In the genomic region with DNA sequence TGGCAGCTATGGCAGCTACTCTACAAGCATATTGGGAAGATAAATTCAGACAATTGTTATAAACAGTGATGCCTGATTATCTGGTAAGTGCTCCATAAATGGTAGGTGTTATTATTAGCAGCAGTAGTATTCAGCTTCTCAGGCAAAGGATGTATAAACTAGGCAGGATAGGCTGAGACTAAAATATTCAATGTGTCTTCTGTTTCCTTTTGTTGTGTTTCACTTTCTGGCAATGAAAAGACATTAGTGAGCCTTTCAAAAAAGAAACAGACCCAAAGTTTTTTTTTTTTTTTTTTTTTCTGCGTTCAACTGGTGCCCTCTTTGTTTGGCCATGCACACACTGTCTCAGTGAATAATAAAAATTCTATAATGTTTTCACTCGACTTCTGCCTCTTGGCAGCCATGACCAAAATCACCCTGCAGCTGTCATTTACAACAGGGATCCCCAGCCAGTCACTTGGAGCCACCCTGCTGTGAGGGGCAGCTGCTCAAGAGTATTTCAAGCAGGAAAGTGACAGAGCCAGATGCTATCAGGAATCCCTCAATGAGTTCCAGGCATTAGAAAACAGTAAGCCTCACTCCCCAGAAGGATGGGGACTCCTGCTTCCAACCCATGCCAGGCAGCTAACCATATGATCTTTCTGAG, we compare ENCODE assay signal across 12 cellular contexts. TPM values are rescaled to one million over a fixed set of nuclear protein-coding genes. Genes with fewer than 3 reads are reported as not detected.
DNase-seq lines count a peak whose midpoint lies in the region; ATAC-seq, FAIRE-seq and TF ChIP-seq lines count a peak whose summit lies in the region.
"Had no signal": no experiment of that assay in that cellular context is flagged by ENCODE, and none has a peak within 500 bp of the region (broad histone marks: within the 10 kb centered on the region; RNA-seq: fewer than 3 reads in every experiment).

No MANE protein-coding gene starts in this region.

- H3K79me2 ChIP-seq in SK-N-SH (ENCODE audit: insufficient read depth), result no peaks in the 10 kb centered on the region

- no peaks in the 10 kb centered on the region for H3K9me2 ChIP-seq in SK-N-SH

- H3K27ac ChIP-seq in SK-N-SH (ENCODE audit: low read depth in 2 of 2, low read length in 1 of 2) (peak overlapping the region in 1 of 2 experiments; percentile 25; a peak in 1 of 4 replicates), vagina (no peak overlapping the region)

- H3K9me3 ChIP-seq in SK-N-SH, result no peaks in the 10 kb centered on the region
- H3K9me3 ChIP-seq in vagina, result no peaks in the 10 kb centered on the region

- no peak overlapping the region for H3K4me3 ChIP-seq in SK-N-SH (ENCODE audit: low read depth in 2 of 2, low read length in 1 of 2)
- H3K4me3 ChIP-seq in vagina, result no peak overlapping the region

- DNase-seq in Ammon's horn (ENCODE audit: low spot score), result peak; percentile 73
- DNase-seq in NCI-H1694 (lab: John Stamatoyannopoulos, UW), result peak; percentile 80
- DNase-seq in SK-N-SH, result peak; percentile 46
- peak; percentile 59 for DNase-seq in medulla oblongata (ENCODE audit: extremely low spot score)
- DNase-seq in GM12891 (ENCODE audit: insufficient read length, low spot score), result no peak
- DNase-seq in Kasumi-1 (lab: John Stamatoyannopoulos, UW), result no peak
- DNase-seq in vagina (ENCODE audit: extremely low spot score in 2 of 2), result no peak
- DNase-seq: ACHN; activated B cell treated with CpG ODN at 0.5 μM for 24 hours; activated effector memory CD4-positive, alpha-beta T cell treated with Interleukin-2 at 50 U/mL for 16 hours had no signal

- TF ChIP-seq EP300 in SK-N-SH (IDR thresholded peaks at IDR 0.05; ENCODE audit: borderline replicate concordance in 1 of 2, low read depth in 1 of 2, low read length in 1 of 2), result peak in 1 of 2 experiments; percentile 21; a peak in 1 of 4 replicates

- CTCF ChIA-PET in SK-N-SH (lab: Yijun Ruan, JAX), result interaction anchor here (0.7 kb wide), 1 partner anchor 43 kb away, joined by 3 read pairs; no protein-coding TSS in a partner anchor

- no peaks in the 10 kb centered on the region for H4K20me1 ChIP-seq in SK-N-SH (ENCODE audit: insufficient read depth)

- H3K27me3 ChIP-seq in SK-N-SH (ENCODE audit: insufficient read depth), result no peaks in the 10 kb centered on the region
- no peaks in the 10 kb centered on the region for H3K27me3 ChIP-seq in vagina

- no peak overlapping the region for H3K4me2 ChIP-seq in SK-N-SH

- no peak for FAIRE-seq in GM12891 (lab: Jason Lieb, UNC)

- TF ChIP-seq RAD21 in SK-N-SH (IDR thresholded peaks at IDR 0.05; ENCODE audit: low read length), result no peak

- H2AFZ ChIP-seq in SK-N-SH (ENCODE audit: low read depth), result no peak overlapping the region

- TF ChIP-seq POLR2A in GM12891 (IDR thresholded peaks at IDR 0.05; ENCODE audit: low read depth, low read length), result no peak
- no peak for TF ChIP-seq POLR2A in vagina (IDR thresholded peaks at IDR 0.05)

- H3K4me1 ChIP-seq in SK-N-SH (ENCODE audit: control insufficient read depth in 1 of 2, insufficient read depth in 2 of 2, low read depth in 1 of 2, low read length in 1 of 2) (peaks cover 7 to 20% of the 10 kb centered on the region in 2 experiments; a peak in 3 of 4 replicates), vagina (no peaks in the 10 kb centered on the region)

- no peak for ATAC-seq in GM18519 (IDR thresholded peaks at IDR 0.05; ENCODE audit: low FRiP score, unreplicated experiment)
- ATAC-seq: HCT116 had no signal

- H3K9ac ChIP-seq in SK-N-SH, result no peak overlapping the region

- H3F3A ChIP-seq in SK-N-SH (replicated peaks; ENCODE audit: insufficient read depth), result no peaks in the 10 kb centered on the region

- intact Hi-C loops in vagina (cut with DNase I), result no loop called here

- POLR2A ChIA-PET in SK-N-SH (lab: Yijun Ruan, JAX), result no interaction called here

- WGBS in SK-N-SH (ENCODE audit: low lambda C conversion rate), result 5% methylated on average over 2 of the region's 2 CpGs

- H3K36me3 ChIP-seq in SK-N-SH (replicated peaks in 1 of 2; ENCODE audit: control insufficient read depth in 1 of 2, insufficient read depth in 2 of 2, low read length in 1 of 2) (no peaks in the 10 kb centered on the region), vagina (no peaks in the 10 kb centered on the region)

- TF ChIP-seq CTCF in SK-N-SH (IDR thresholded peaks at IDR 0.05), result no peak
- no peak for TF ChIP-seq CTCF in vagina (IDR thresholded peaks at IDR 0.05)

TF ChIP-seq in SK-N-SH, 30 proteins besides CTCF, POLR2A, EP300 and RAD21:
- TF ChIP-seq GATA2 (CRISPR knock-in tag; IDR thresholded peaks at IDR 0.05) (peak; percentile 70), ELF1 (IDR thresholded peaks at IDR 0.05) (no peak), NFIC (IDR thresholded peaks at IDR 0.05; ENCODE audit: borderline replicate concordance) (no peak), TCF12 (IDR thresholded peaks at IDR 0.05) (peak; percentile 19; the same call in 1 of the 2 replicates), FOXJ3 (CRISPR knock-in tag; IDR thresholded peaks at IDR 0.05) (peak; percentile 48; the same call in 1 of the 2 replicates), EZH2phosphoT487 (IDR thresholded peaks at IDR 0.05; ENCODE audit: borderline replicate concordance, low read depth) (no peak), MXI1 (IDR thresholded peaks at IDR 0.05; ENCODE audit: low read depth, low read length) (peak; percentile 38; the same call in 1 of the 2 replicates), TAF1 (IDR thresholded peaks at IDR 0.05; ENCODE audit: borderline replicate concordance, low read depth, low read length) (no peak), GABPA (IDR thresholded peaks at IDR 0.05; ENCODE audit: low read depth) (no peak), YY1 (IDR thresholded peaks at IDR 0.05; ENCODE audit: low read depth) (no peak)
- TF ChIP-seq, protein P1, sequence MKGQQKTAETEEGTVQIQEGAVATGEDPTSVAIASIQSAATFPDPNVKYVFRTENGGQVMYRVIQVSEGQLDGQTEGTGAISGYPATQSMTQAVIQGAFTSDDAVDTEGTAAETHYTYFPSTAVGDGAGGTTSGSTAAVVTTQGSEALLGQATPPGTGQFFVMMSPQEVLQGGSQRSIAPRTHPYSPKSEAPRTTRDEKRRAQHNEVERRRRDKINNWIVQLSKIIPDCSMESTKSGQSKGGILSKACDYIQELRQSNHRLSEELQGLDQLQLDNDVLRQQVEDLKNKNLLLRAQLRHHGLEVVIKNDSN (IDR thresholded peaks at IDR 0.05; ENCODE audit: borderline replicate concordance, low read depth), result no peak
- TF ChIP-seq, protein P2, sequence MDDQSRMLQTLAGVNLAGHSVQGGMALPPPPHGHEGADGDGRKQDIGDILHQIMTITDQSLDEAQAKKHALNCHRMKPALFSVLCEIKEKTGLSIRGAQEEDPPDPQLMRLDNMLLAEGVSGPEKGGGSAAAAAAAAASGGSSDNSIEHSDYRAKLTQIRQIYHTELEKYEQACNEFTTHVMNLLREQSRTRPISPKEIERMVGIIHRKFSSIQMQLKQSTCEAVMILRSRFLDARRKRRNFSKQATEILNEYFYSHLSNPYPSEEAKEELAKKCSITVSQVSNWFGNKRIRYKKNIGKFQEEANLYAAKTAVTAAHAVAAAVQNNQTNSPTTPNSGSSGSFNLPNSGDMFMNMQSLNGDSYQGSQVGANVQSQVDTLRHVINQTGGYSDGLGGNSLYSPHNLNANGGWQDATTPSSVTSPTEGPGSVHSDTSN (IDR thresholded peaks at IDR 0.05), result no peak

TF ChIP-seq in GM12891, 5 proteins besides CTCF, POLR2A, EP300 and RAD21:
- no peak for TF ChIP-seq SPI1 (IDR thresholded peaks at IDR 0.05; ENCODE audit: low read depth, low read length)
- TF ChIP-seq POU2F2 (IDR thresholded peaks at IDR 0.05; ENCODE audit: low read depth, low read length), result no peak
- TF ChIP-seq TAF1 (IDR thresholded peaks at IDR 0.05; ENCODE audit: low read depth, low read length), result no peak
- no peak for TF ChIP-seq PAX5 (IDR thresholded peaks at IDR 0.05; ENCODE audit: insufficient read depth, low read length, severe bottlenecking)
- no peak for TF ChIP-seq POLR2AphosphoS5 (IDR thresholded peaks at IDR 0.05; ENCODE audit: low read depth, low read length)

RNA-seq across cellular contexts. Expression of a gene that starts 44.0 kb away (rescaled TPM):
- polyA plus RNA-seq in SK-N-SH (2012; rRNA removed), result 19.7 and 24.2 TPM in 2 replicates
- 28.5 and 31.1 TPM in 2 replicates for polyA plus RNA-seq in SK-N-SH (2012; cell fraction: cytosol; rRNA removed)
- 13.6 and 32.5 TPM in 2 replicates for polyA plus RNA-seq in SK-N-SH (2012; cell fraction: nucleus; rRNA removed)
- 0.46 TPM for polyA plus RNA-seq in GM12891 (2012; ENCODE audit: low read depth, missing spikeins)
- 33.9 TPM for total RNA-seq in vagina

Comparison
In these comparisons a context has a peak if more than half of its experiments do, and no peak if none do; other contexts are left out.
1. DNase-seq: peak in Ammon's horn (single experiment), NCI-H1694 (single experiment), SK-N-SH (single experiment) and medulla oblongata (single experiment); none in GM12891 (single experiment), Kasumi-1 (0 of 2) and vagina (0 of 2).